ENCODE assay signal across 10 cellular contexts in genomic region chr7:16066805-16067459, GRCh38.
A peak's percentile ranks its signal among the peaks of the same experiment; 100 is the strongest.
DNase-seq lines count a peak whose midpoint lies in the region; TF ChIP-seq lines count a peak whose summit lies in the region.
"Had no signal": no experiment of that assay in that cellular context is flagged by ENCODE, and none has a peak within 500 bp of the region (broad histone marks: within the 10 kb centered on the region; RNA-seq: fewer than 3 reads in every experiment).

No MANE protein-coding gene starts in this region.

- no peak overlapping the region for H2AFZ ChIP-seq in osteoblast (ENCODE audit: low read length)
- no peak overlapping the region for H2AFZ ChIP-seq in trophoblast cell (ENCODE audit: insufficient read depth, low read length, poor library complexity)

- no peak overlapping the region for H3K9ac ChIP-seq in trophoblast cell (ENCODE audit: low read length)

- no peaks in the 10 kb centered on the region for H3K36me3 ChIP-seq in osteoblast (ENCODE audit: insufficient read depth, low read length)
- no peaks in the 10 kb centered on the region for H3K36me3 ChIP-seq in trophoblast cell (ENCODE audit: control insufficient read depth in 1 of 2, insufficient read depth in 2 of 2, low read length in 2 of 2)
- H3K36me3 ChIP-seq in brain microvascular endothelial cell (replicated peaks): no peaks in the 10 kb centered on the region

- DNase-seq in COR-L47 (lab: John Stamatoyannopoulos, UW) (peak; percentile 22), NCI-H748 treated with DMSO at 0.1 percent for 48 hours (lab: John Stamatoyannopoulos, UW) (peak; percentile 91), fibroblast of villous mesenchyme (ENCODE audit: low read depth) (peak; percentile 12), osteoblast (ENCODE audit: insufficient read length, low spot score, missing footprints) (no peak), NCI-H345 treated with DMSO at 0.1 percent for 48 hours (lab: John Stamatoyannopoulos, UW; ENCODE audit: unreplicated experiment) (no peak), trophoblast cell (no peak), brain microvascular endothelial cell (no peak), GF-D8 (lab: John Stamatoyannopoulos, UW) (no peak)
- DNase-seq: CD8-positive, alpha-beta memory T cell had no signal

- in situ Hi-C loops in brain microvascular endothelial cell (cut with HindIII; ENCODE audit: low pct_ligation_motif_present, low sequenced_read_pairs): no loop called here

- no peak overlapping the region for H3K4me3 ChIP-seq in fibroblast of villous mesenchyme (ENCODE audit: low read depth, low read length)
- H3K4me3 ChIP-seq in osteoblast (ENCODE audit: insufficient read depth, low read length): no peak overlapping the region
- H3K4me3 ChIP-seq in trophoblast cell (ENCODE audit: low read depth, low read length): no peak overlapping the region
- H3K4me3 ChIP-seq in brain microvascular endothelial cell (ENCODE audit: low read depth, low read length): no peak overlapping the region

- no peak overlapping the region for H4K91ac ChIP-seq in trophoblast cell (ENCODE audit: low read depth, low read length)

- no peaks in the 10 kb centered on the region for H3K9me3 ChIP-seq in osteoblast (ENCODE audit: low read depth, low read length)
- no peaks in the 10 kb centered on the region for H3K9me3 ChIP-seq in trophoblast cell (ENCODE audit: insufficient read depth, low read depth, low read length)

- no peak overlapping the region for H2BK120ac ChIP-seq in trophoblast cell (ENCODE audit: insufficient read depth, low read length, poor library complexity)

- H3K27me3 ChIP-seq in osteoblast (ENCODE audit: insufficient read depth, low read length) (no peaks in the 10 kb centered on the region), trophoblast cell (ENCODE audit: insufficient read depth, low read length) (no peaks in the 10 kb centered on the region), brain microvascular endothelial cell (replicated peaks) (no peaks in the 10 kb centered on the region)

- H3K4me2 ChIP-seq in osteoblast (ENCODE audit: insufficient read depth, low read length) (peak overlapping the region; percentile 45), trophoblast cell (ENCODE audit: low read length) (no peak overlapping the region)

- no peak overlapping the region for H4K8ac ChIP-seq in trophoblast cell (ENCODE audit: low read depth, low read length)

- H3K79me1 ChIP-seq in trophoblast cell (ENCODE audit: low read length): no peaks in the 10 kb centered on the region

- no peak overlapping the region for H3K14ac ChIP-seq in trophoblast cell (ENCODE audit: low read length)

- H3K23ac ChIP-seq in trophoblast cell (ENCODE audit: low read length): no peak overlapping the region

- TF ChIP-seq CTCF in fibroblast of villous mesenchyme (IDR thresholded peaks at IDR 0.05; ENCODE audit: insufficient read depth, low read depth, low read length) (no peak), osteoblast (IDR thresholded peaks at IDR 0.05; ENCODE audit: extremely low read depth, low read depth, low read length) (no peak), brain microvascular endothelial cell (IDR thresholded peaks at IDR 0.05; ENCODE audit: low read depth, low read length, missing control alignments) (no peak)

- H3K79me2 ChIP-seq in osteoblast (ENCODE audit: insufficient read depth, low read length) (no peaks in the 10 kb centered on the region), trophoblast cell (ENCODE audit: control insufficient read depth, insufficient read depth, low read length, poor library complexity) (no peaks in the 10 kb centered on the region)

- no peak overlapping the region for H3K27ac ChIP-seq in osteoblast (ENCODE audit: low read depth, low read length)
- H3K27ac ChIP-seq in trophoblast cell (ENCODE audit: low read depth, low read length): no peak overlapping the region
- H3K27ac ChIP-seq in brain microvascular endothelial cell: no peak overlapping the region
- H3K27ac ChIP-seq: HL-60 had no signal

- H2AK5ac ChIP-seq in trophoblast cell (ENCODE audit: low read length): no peak overlapping the region

- H4K12ac ChIP-seq in trophoblast cell (ENCODE audit: low read depth, low read length): no peak overlapping the region

- H3K4ac ChIP-seq in trophoblast cell (ENCODE audit: low read depth, low read length): no peak overlapping the region

- H2BK12ac ChIP-seq in trophoblast cell (ENCODE audit: low read length): no peak overlapping the region

- H3K18ac ChIP-seq in trophoblast cell (ENCODE audit: low read length): no peak overlapping the region

- WGBS in trophoblast cell (ENCODE audit: extremely low coverage, insufficient coverage, insufficient read length): no CpG with 5 or more reads among the region's 5 CpGs

- H3K4me1 ChIP-seq in osteoblast (ENCODE audit: insufficient read depth, low read length) (peaks cover 40% of the 10 kb centered on the region), trophoblast cell (ENCODE audit: control insufficient read depth in 1 of 2, insufficient read depth in 2 of 2, low read length in 2 of 2) (no peaks in the 10 kb centered on the region)

- no peaks in the 10 kb centered on the region for H4K20me1 ChIP-seq in osteoblast (ENCODE audit: insufficient read depth, low read length)

- H2BK5ac ChIP-seq in trophoblast cell (ENCODE audit: low read depth, low read length, poor library complexity): no peak overlapping the region

Comparison
In these comparisons a context has a peak if more than half of its experiments do, and no peak if none do; other contexts are left out.
1. DNase-seq: peak in COR-L47 (single experiment), NCI-H748 treated with DMSO at 0.1 percent for 48 hours (single experiment) and fibroblast of villous mesenchyme (single experiment); none in osteoblast (single experiment), NCI-H345 treated with DMSO at 0.1 percent for 48 hours (single experiment), trophoblast cell (0 of 2), brain microvascular endothelial cell (single experiment) and GF-D8 (single experiment).